Comparison of ENCODE assay signal across 7 cellular contexts in genomic region chr15:85343443-85343842, GRCh38. TPM values are rescaled to one million over a fixed set of nuclear protein-coding genes. Genes with fewer than 3 reads are reported as not detected.
A peak's percentile ranks its signal among the peaks of the same experiment; 100 is the strongest.
DNase-seq lines count a peak whose midpoint lies in the region; ATAC-seq, FAIRE-seq and TF ChIP-seq lines count a peak whose summit lies in the region.
"Not testable (repeated sequence)": the region's sequence is repeated elsewhere in the genome, so short reads cannot be mapped to it uniquely, and the experiment has no call there.

No MANE protein-coding gene starts in this region.

- not testable (repeated sequence) for TF ChIP-seq POLR2A in IMR-90 (IDR thresholded peaks at IDR 0.05; ENCODE audit: low read depth, low read length); Peyer's patch (IDR thresholded peaks at IDR 0.05); endothelial cell of umbilical vein (IDR thresholded peaks at IDR 0.05; ENCODE audit: low read depth, low read length)

- not testable (repeated sequence) for H3K9ac ChIP-seq in IMR-90 (ENCODE audit: low read depth, low read length); endothelial cell of umbilical vein (replicated peaks; ENCODE audit: extremely low read depth, insufficient read depth, low read length)

- H3K79me2 ChIP-seq in endothelial cell of umbilical vein (ENCODE audit: control insufficient read depth, insufficient read depth, low read length) = not testable (repeated sequence)

- TF ChIP-seq CTCF in IMR-90 (conservative IDR thresholded peaks at IDR 0.05; ENCODE audit: low read depth, low read length); Peyer's patch (IDR thresholded peaks at IDR 0.05); endothelial cell of umbilical vein (IDR thresholded peaks at IDR 0.05; ENCODE audit: extremely low read depth in 1 of 2, insufficient read depth in 1 of 2, low read depth in 1 of 2, low read length in 2 of 2); pancreas (IDR thresholded peaks at IDR 0.05): not testable (repeated sequence)

- peak overlapping the region; percentile 80; the same call in 1 of the 2 replicates for H4K5ac ChIP-seq in IMR-90 (ENCODE audit: low read depth, low read length)

- not testable (repeated sequence) for H3K4me1 ChIP-seq in IMR-90 (ENCODE audit: control insufficient read depth, insufficient read depth, low read length); pancreas
- peaks cover 0 to 13% (median 0%) of the 10 kb centered on the region in 4 donors for H3K4me1 ChIP-seq in Peyer's patch
- peaks cover 32% of the 10 kb centered on the region for H3K4me1 ChIP-seq in endothelial cell of umbilical vein (ENCODE audit: control insufficient read depth, extremely low read depth, insufficient read depth, low read length)

- H3K27ac ChIP-seq in IMR-90 (ENCODE audit: insufficient read depth, low read length) = not testable (repeated sequence)
- H3K27ac ChIP-seq in Peyer's patch = peak overlapping the region in 3 of 4 donors; percentile 24 to 70 (median 63)
- peak overlapping the region; percentile 84 for H3K27ac ChIP-seq in endothelial cell of umbilical vein (ENCODE audit: insufficient read depth, low read depth, low read length)
- H3K27ac ChIP-seq in pancreas = peak overlapping the region in 2 of 4 donors; percentile 53 to 63

- POLR2A ChIA-PET in IMR-90 (lab: Charles Lee; ENCODE audit: unreplicated experiment) = not testable (repeated sequence)
- POLR2A ChIA-PET in endothelial cell of umbilical vein (lab: Charles Lee) = interaction anchor here (0.7 kb wide), 2 partner anchors 19 to 22 kb away, joined by 4 read pairs; no protein-coding TSS in a partner anchor

- not testable (repeated sequence) for H2AK9ac ChIP-seq in IMR-90 (replicated peaks; ENCODE audit: low read depth, low read length, poor library complexity)

- not testable (repeated sequence) for H2AFZ ChIP-seq in IMR-90 (replicated peaks; ENCODE audit: low read length, poor library complexity)
- peak overlapping the region; percentile 24 for H2AFZ ChIP-seq in endothelial cell of umbilical vein (ENCODE audit: low read depth, low read length)

- H4K20me1 ChIP-seq in IMR-90 (ENCODE audit: insufficient read depth, low read length); endothelial cell of umbilical vein (replicated peaks; ENCODE audit: control insufficient read depth, extremely low read depth, insufficient read depth, low read length): not testable (repeated sequence)

- H3K14ac ChIP-seq in IMR-90 (replicated peaks; ENCODE audit: low read depth, low read length) = peak overlapping the region; percentile 71; the same call in 1 of the 2 replicates

- not testable (repeated sequence) for TF ChIP-seq RAD21 in IMR-90 (IDR thresholded peaks at IDR 0.05; ENCODE audit: low read length)

- CTCF ChIA-PET in IMR-90 (lab: Yijun Ruan, JAX) = not testable (repeated sequence)
- CTCF ChIA-PET in endothelial cell of umbilical vein (lab: Charles Lee) = interaction anchor here (0.7 to 1.3 kb wide), 3 partner anchors 47 to 776 kb away, joined by 3 to 5 read pairs (median 3); no protein-coding TSS in a partner anchor

- BruUV-seq in IMR-90 (replicated peaks; lab: Mats Ljungman, UMichigan); endothelial cell of umbilical vein (replicated peaks; lab: Mats Ljungman, UMichigan): not testable (repeated sequence)

- FAIRE-seq in endothelial cell of umbilical vein (lab: Jason Lieb, UNC) = peak; percentile 67
- FAIRE-seq in pancreas (lab: Jason Lieb, UNC) = not testable (repeated sequence)

- ATAC-seq in IMR-90 (ENCODE audit: low read depth) = peak; percentile 71
- peak; percentile 26 to 51 (median 37) for ATAC-seq in pancreas

- no CpG with 5 or more reads among the region's 5 CpGs for WGBS in IMR-90 (ENCODE audit: extremely low coverage in 2 of 2, insufficient read length in 1 of 2), 2 experiments
- 34 to 50% methylated on average over 5 of the region's 5 CpGs for WGBS in pancreas, 2 donors

- in situ Hi-C loops in IMR-90 (cut with MboI; ENCODE audit: low sequenced_read_pairs) = not testable (repeated sequence)

- H3K27me3 ChIP-seq in IMR-90 (ENCODE audit: control insufficient read depth, insufficient read depth, low read length); Peyer's patch; endothelial cell of umbilical vein (ENCODE audit: control insufficient read depth in 2 of 2, insufficient read depth in 2 of 2, low read length in 2 of 2); pancreas: not testable (repeated sequence)

- H3K9me1 ChIP-seq in IMR-90 (ENCODE audit: insufficient read depth, low read length); endothelial cell of umbilical vein (replicated peaks; ENCODE audit: control insufficient read depth, extremely low read depth, insufficient read depth, low read length): not testable (repeated sequence)

- peak overlapping the region; percentile 77 for H4K91ac ChIP-seq in IMR-90 (ENCODE audit: insufficient read depth, low read depth, low read length)

- H3K4ac ChIP-seq in IMR-90 (ENCODE audit: low read depth, low read length) = peak overlapping the region; percentile 84; the same call in 1 of the 2 replicates

- peak overlapping the region; percentile 72 for H3K56ac ChIP-seq in IMR-90 (ENCODE audit: extremely low read depth, insufficient read depth, low read length)

- not testable (repeated sequence) for H3K79me1 ChIP-seq in IMR-90 (ENCODE audit: low read depth in 1 of 2, low read length in 2 of 2)

- peak overlapping the region; percentile 68; the same call in 1 of the 2 replicates for H3K18ac ChIP-seq in IMR-90 (ENCODE audit: low read depth, low read length)

- not testable (repeated sequence) for H3K9me3 ChIP-seq in IMR-90 (ENCODE audit: control insufficient read depth, insufficient read depth, low read length); Peyer's patch; endothelial cell of umbilical vein (replicated peaks; ENCODE audit: control insufficient read depth, insufficient read depth, low read length); pancreas

- peak overlapping the region; percentile 66; the same call in 1 of the 2 replicates for H2AK5ac ChIP-seq in IMR-90 (ENCODE audit: low read depth, low read length)

- H4K8ac ChIP-seq in IMR-90 (ENCODE audit: low read depth in 2 of 2, low read length in 2 of 2) = peak overlapping the region; percentile 75 to 91; a peak in 3 of 4 replicates

- H2BK15ac ChIP-seq in IMR-90 (ENCODE audit: low read depth, low read length) = peak overlapping the region; percentile 96; the same call in 1 of the 3 replicates

- H2BK120ac ChIP-seq in IMR-90 (ENCODE audit: low read depth, low read length) = peak overlapping the region; percentile 94; the same call in 1 of the 2 replicates

- DNase-seq in EL (peak; percentile 94), IMR-90 (peak; percentile 95), amniotic epithelial cell (ENCODE audit: low read depth) (peak; percentile 95), endothelial cell of umbilical vein (ENCODE audit: low read depth, low spot score) (peak; percentile 97), hepatic stellate cell (ENCODE audit: low spot score) (peak; percentile 44)
- DNase-seq in Peyer's patch, pancreas: not testable (repeated sequence)

- peak overlapping the region; percentile 72 for H2BK5ac ChIP-seq in IMR-90 (ENCODE audit: low read depth, low read length, poor library complexity, severe bottlenecking)

- peak overlapping the region; percentile 91; the same call in 1 of the 2 replicates for H3K23ac ChIP-seq in IMR-90 (ENCODE audit: low read depth, low read length)

- H3K4me2 ChIP-seq in IMR-90 (ENCODE audit: low read depth, low read length) = not testable (repeated sequence)
- H3K4me2 ChIP-seq in endothelial cell of umbilical vein (ENCODE audit: insufficient read depth, low read length) = peak overlapping the region; percentile 51

- dilution Hi-C loops in IMR-90 (cut with HindIII; ENCODE audit: low sequenced_read_pairs, unreplicated experiment); endothelial cell of umbilical vein (cut with MboI; ENCODE audit: extremely low pct_ligation_motif_present, low sequenced_read_pairs): not testable (repeated sequence)

- H3K36me3 ChIP-seq in IMR-90 (ENCODE audit: control insufficient read depth, insufficient read depth, low read length); Peyer's patch; endothelial cell of umbilical vein (ENCODE audit: control insufficient read depth in 2 of 2, extremely low read depth in 1 of 2, insufficient read depth in 2 of 2, low read length in 2 of 2); pancreas: not testable (repeated sequence)

- intact Hi-C loops in IMR-90 (cut with micrococcal nuclease); pancreas (cut with DNase I): not testable (repeated sequence)
- intact Hi-C loops in endothelial cell of umbilical vein (cut with micrococcal nuclease) = loop anchor here (1.0 kb wide), 1 partner anchor 15 kb away; no protein-coding TSS in a partner anchor

- peak overlapping the region; percentile 89; the same call in 1 of the 2 replicates for H2BK20ac ChIP-seq in IMR-90 (ENCODE audit: low read depth, low read length)

- not testable (repeated sequence) for H3K4me3 ChIP-seq in IMR-90 (ENCODE audit: insufficient read depth, low read depth, low read length); Peyer's patch; pancreas
- peak overlapping the region in 1 of 3 experiments; percentile 42 for H3K4me3 ChIP-seq in endothelial cell of umbilical vein (replicated peaks in 1 of 3; ENCODE audit: insufficient read depth in 1 of 3, low read depth in 1 of 3, low read length in 3 of 3)

RNA-seq across cellular contexts. Expression of gene AKAP13, which starts 37.0 kb away (rescaled TPM):
- total RNA-seq in IMR-90 (2012; rRNA removed) (46.4 and 46.9 TPM in 2 replicates), Peyer's patch (100 to 1,000 TPM; 166 to 742 (median 242) TPM), endothelial cell of umbilical vein (80.3 and 87.8 TPM in 2 replicates), pancreas (100 to 1,000 TPM in 3 of 6 donors, 10 to 100 TPM in 3; 79.9 to 139 (median 113) TPM)
- polyA plus RNA-seq in IMR-90 (2012; rRNA removed) (10.4 and 11.6 TPM in 2 replicates), endothelial cell of umbilical vein (20.8 and 22.8 TPM in 2 replicates), pancreas (10 to 100 TPM; 64.9 to 77.4 TPM)
- 5.6 and 6.4 TPM in 2 replicates for polyA plus RNA-seq in IMR-90 (2012; cell fraction: cytosol; rRNA removed)
- 34.4 and 43.0 TPM in 2 replicates for polyA plus RNA-seq in IMR-90 (2012; cell fraction: nucleus; rRNA removed; ENCODE audit: low replicate concordance)
- 14.3 and 15.7 TPM in 2 replicates for polyA plus RNA-seq in endothelial cell of umbilical vein (2011; cell fraction: cytosol; rRNA removed)
- 56.1 and 74.7 TPM in 2 replicates for polyA plus RNA-seq in endothelial cell of umbilical vein (2011; cell fraction: nucleus; rRNA removed)
- polyA plus RNA-seq in endothelial cell of umbilical vein (2012) = 30.6 and 35.5 TPM in 2 replicates
- 113 and 119 TPM in 2 replicates for polyA minus RNA-seq in endothelial cell of umbilical vein
- 55.7 TPM for polyA minus RNA-seq in endothelial cell of umbilical vein (2011; cell fraction: cytosol; rRNA and poly(A)+ RNA removed)
- 234 and 316 TPM in 2 replicates for polyA minus RNA-seq in endothelial cell of umbilical vein (2011; cell fraction: nucleus; rRNA and poly(A)+ RNA removed)
